9 cellular contexts compared by ENCODE assay signal in the genomic region with DNA sequence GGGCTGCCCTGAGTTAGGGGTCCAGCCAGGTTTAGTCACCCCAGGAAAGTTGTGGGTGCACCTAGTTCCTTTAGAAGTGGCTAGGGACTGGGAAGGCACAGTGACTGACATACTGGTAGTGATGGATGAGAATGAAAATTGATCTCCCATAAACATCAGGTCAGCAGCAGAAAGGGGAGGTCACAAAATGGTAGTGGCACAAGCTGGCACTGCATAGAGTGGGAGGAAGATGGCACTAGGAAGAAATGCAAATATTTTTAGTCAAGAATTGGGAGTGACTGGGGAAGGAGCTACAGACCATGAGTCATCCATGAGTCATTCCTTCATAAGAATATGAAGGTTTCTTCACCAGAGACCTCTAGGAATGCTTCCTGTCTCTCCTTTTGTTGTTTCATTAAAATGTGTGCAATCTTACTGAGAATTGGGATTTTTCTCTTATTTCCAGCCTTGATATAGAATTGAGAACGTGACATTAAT.
DNase-seq lines count a peak whose midpoint lies in the region; ATAC-seq and FAIRE-seq lines count a peak whose summit lies in the region.
"Had no signal": no experiment of that assay in that cellular context is flagged by ENCODE, and none has a peak within 500 bp of the region (broad histone marks: within the 10 kb centered on the region; RNA-seq: fewer than 3 reads in every experiment).

No MANE protein-coding gene starts in this region.

- H3K27ac ChIP-seq in Karpas-422 (ENCODE audit: low read length) (no peak overlapping the region), substantia nigra (ENCODE audit: low read depth, low read length, poor library complexity, severe bottlenecking) (no peak overlapping the region)

- no peaks in the 10 kb centered on the region for H3K9me3 Mint-ChIP-seq in activated T-helper 2 cell treated with anti-CD3 and anti-CD28 coated beads, Interferon-gamma antibody, Interleukin-2, Interleukin-4, amounts not matched to agents 10 μg/mL and 5 μg/mL and 100 μg/mL, durations not matched to agents 14 hours and 24 hours and 36 hours

- no peaks in the 10 kb centered on the region for H3K9me3 ChIP-seq in Karpas-422 (ENCODE audit: low read length)

- H2AFZ ChIP-seq in Karpas-422 (ENCODE audit: low read length) = no peak overlapping the region

- H3K27me3 ChIP-seq in Karpas-422 (ENCODE audit: low read length) = no peaks in the 10 kb centered on the region

- no peaks in the 10 kb centered on the region for H3K79me2 ChIP-seq in Karpas-422 (ENCODE audit: low read length)

- FAIRE-seq in HTR-8/SVneo (lab: Jason Lieb, UNC) = no peak

- H3K36me3 Mint-ChIP-seq in activated T-helper 2 cell treated with anti-CD3 and anti-CD28 coated beads, Interferon-gamma antibody, Interleukin-2, Interleukin-4, amounts not matched to agents 10 μg/mL and 5 μg/mL and 100 μg/mL, durations not matched to agents 14 hours and 24 hours and 36 hours (ENCODE audit: low read depth) = no peaks in the 10 kb centered on the region

- peaks cover 9% of the 10 kb centered on the region for H3K4me1 ChIP-seq in Karpas-422 (ENCODE audit: low read length)

- DNase-seq in AG08395 (ENCODE audit: low spot score) (peak; percentile 96), HTR-8/SVneo (ENCODE audit: insufficient read length, low spot score) (peak; percentile 89), iris pigment epithelial cell (ENCODE audit: low read depth) (peak; percentile 95), Karpas-422 (no peak), NCI-H510A (lab: John Stamatoyannopoulos, UW) (no peak), substantia nigra (lab: John Stamatoyannopoulos, UW) (no peak)
- no peak for DNase-seq in activated T-helper 2 cell treated with anti-CD3 and anti-CD28 coated beads, Interferon-gamma antibody, Interleukin-2, Interleukin-4, amounts not matched to agents 10 μg/mL and 5 μg/mL and 100 μg/mL, durations not matched to agents 14 hours and 24 hours and 36 hours (ENCODE audit: low spot score)
- DNase-seq: effector CD4-positive, alpha-beta T cell had no signal

- no peaks in the 10 kb centered on the region for H4K20me1 ChIP-seq in Karpas-422 (ENCODE audit: insufficient read depth, low read depth, low read length)

- no peak overlapping the region for H3K4me3 Mint-ChIP-seq in activated T-helper 2 cell treated with anti-CD3 and anti-CD28 coated beads, Interferon-gamma antibody, Interleukin-2, Interleukin-4, amounts not matched to agents 10 μg/mL and 5 μg/mL and 100 μg/mL, durations not matched to agents 14 hours and 24 hours and 36 hours (ENCODE audit: low read depth)

- no peaks in the 10 kb centered on the region for H3K9me2 ChIP-seq in Karpas-422 (replicated peaks; ENCODE audit: insufficient read depth, low read length)

- H3K4me3 ChIP-seq in Karpas-422 (ENCODE audit: low read length) = no peak overlapping the region

- intact Hi-C loops in activated T-helper 2 cell treated with anti-CD3 and anti-CD28 coated beads, Interferon-gamma antibody, Interleukin-2, Interleukin-4, amounts not matched to agents 10 μg/mL and 5 μg/mL and 100 μg/mL, durations not matched to agents 14 hours and 24 hours and 36 hours (cut with micrococcal nuclease) = loop anchor here (2.0 to 10.0 kb wide), 4 partner anchors 61 to 607 kb away; no protein-coding TSS in a partner anchor

- peaks cover 77% of the 10 kb centered on the region for H3K4me1 Mint-ChIP-seq in activated T-helper 2 cell treated with anti-CD3 and anti-CD28 coated beads, Interferon-gamma antibody, Interleukin-2, Interleukin-4, amounts not matched to agents 10 μg/mL and 5 μg/mL and 100 μg/mL, durations not matched to agents 14 hours and 24 hours and 36 hours (ENCODE audit: low read depth)

- peak overlapping the region; percentile 86 for H3K27ac Mint-ChIP-seq in activated T-helper 2 cell treated with anti-CD3 and anti-CD28 coated beads, Interferon-gamma antibody, Interleukin-2, Interleukin-4, amounts not matched to agents 10 μg/mL and 5 μg/mL and 100 μg/mL, durations not matched to agents 14 hours and 24 hours and 36 hours

- no peak overlapping the region for H3K9ac ChIP-seq in Karpas-422 (ENCODE audit: low read length)

- H3K4me2 ChIP-seq in Karpas-422 (ENCODE audit: low read depth, low read length, poor library complexity, severe bottlenecking) = no peak overlapping the region

- no peaks in the 10 kb centered on the region for H3K36me3 ChIP-seq in Karpas-422 (ENCODE audit: insufficient read depth, low read length)

- no peaks in the 10 kb centered on the region for H3K27me3 Mint-ChIP-seq in activated T-helper 2 cell treated with anti-CD3 and anti-CD28 coated beads, Interferon-gamma antibody, Interleukin-2, Interleukin-4, amounts not matched to agents 10 μg/mL and 5 μg/mL and 100 μg/mL, durations not matched to agents 14 hours and 24 hours and 36 hours (ENCODE audit: low read depth)

- no peak for ATAC-seq in HG03457 (IDR thresholded peaks at IDR 0.05; ENCODE audit: unreplicated experiment)

Comparison
In these comparisons a context has a peak if more than half of its experiments do, and no peak if none do; other contexts are left out.
1. DNase-seq: peak in AG08395 (single experiment), HTR-8/SVneo (single experiment) and iris pigment epithelial cell (single experiment); none in activated T-helper 2 cell treated with anti-CD3 and anti-CD28 coated beads, Interferon-gamma antibody, Interleukin-2, Interleukin-4, amounts not matched to agents 10 μg/mL and 5 μg/mL and 100 μg/mL, durations not matched to agents 14 hours and 24 hours and 36 hours (single experiment), Karpas-422 (single experiment), NCI-H510A (single experiment) and substantia nigra (0 of 49).